1 cellular context compared by ENCODE assay signal in genomic region chr14:24132976-24133375, GRCh38.
TF ChIP-seq lines count a peak whose summit lies in the region.

No MANE protein-coding gene starts in this region.

TF ChIP-seq in GM23338, 12 proteins besides CTCF, POLR2A, EP300 and RAD21 (continued from another document):
- TF ChIP-seq STAT1 (IDR thresholded peaks at IDR 0.05; ENCODE audit: unreplicated experiment) (no peak), REST (IDR thresholded peaks at IDR 0.05; ENCODE audit: unreplicated experiment) (no peak), ZNF462 (CRISPR knock-in tag; IDR thresholded peaks at IDR 0.05) (no peak), ETS1 (IDR thresholded peaks at IDR 0.05) (no peak), NANOG (IDR thresholded peaks at IDR 0.05; ENCODE audit: borderline replicate concordance) (no peak), EZH2phosphoT487 (IDR thresholded peaks at IDR 0.05; ENCODE audit: unreplicated experiment) (no peak), ZNF331 (CRISPR knock-in tag; IDR thresholded peaks at IDR 0.05; ENCODE audit: low read depth) (no peak), JUNB (IDR thresholded peaks at IDR 0.05; ENCODE audit: unreplicated experiment) (no peak), EZH2 (IDR thresholded peaks at IDR 0.05; ENCODE audit: low read depth, unreplicated experiment) (no peak), POLR2AphosphoS5 (IDR thresholded peaks at IDR 0.05; ENCODE audit: low read depth) (no peak)
